31 cellular contexts compared by ENCODE assay signal in the genomic region with DNA sequence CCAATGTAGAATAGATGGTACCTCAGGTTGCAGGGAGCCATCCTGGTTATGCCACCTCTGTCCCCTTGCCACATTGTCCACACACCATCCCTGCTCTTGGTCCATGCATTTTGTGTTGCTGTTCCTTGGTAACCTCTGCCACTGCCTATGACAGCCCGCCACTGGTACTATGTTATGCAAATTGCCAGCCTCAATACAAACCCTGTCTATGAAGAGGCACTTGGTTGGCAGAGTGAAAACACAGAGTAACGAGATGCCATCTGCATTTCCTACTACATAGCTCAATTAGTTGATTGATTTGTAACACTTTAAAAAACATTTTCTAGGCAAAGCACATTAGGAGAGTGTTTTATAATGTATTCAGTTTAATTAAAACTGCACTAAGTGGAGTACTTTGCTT.
A peak's percentile ranks its signal among the peaks of the same experiment; 100 is the strongest.
DNase-seq lines count a peak whose midpoint lies in the region; ATAC-seq, FAIRE-seq and TF ChIP-seq lines count a peak whose summit lies in the region.
"Had no signal": no experiment of that assay in that cellular context is flagged by ENCODE, and none has a peak within 500 bp of the region (broad histone marks: within the 10 kb centered on the region; RNA-seq: fewer than 3 reads in every experiment).

No MANE protein-coding gene starts in this region.

- no peak overlapping the region for H3K27ac Mint-ChIP-seq in endothelial cell (ENCODE audit: unreplicated experiment)
- H3K27ac Mint-ChIP-seq: activated CD8-positive, alpha-beta T cell treated with anti-CD3 and anti-CD28 coated beads for 36 hours; activated naive CD4-positive, alpha-beta T cell treated with anti-CD3 and anti-CD28 coated beads for 36 hours; activated T-helper 1 cell treated with anti-CD3 and anti-CD28 coated beads, Interleukin-12 subunit alpha, Interleukin-12 subunit beta, Interleukin-2, Interleukin-4 antibody, amounts not matched to agents 30 ng/mL and 10 ng/mL and 1 ng/mL, durations not matched to agents 14 hours and 24 hours and 36 hours; nephron progenitor cell; type B pancreatic cell had no signal

- no peak overlapping the region for H3K4me3 Mint-ChIP-seq in endothelial cell (ENCODE audit: unreplicated experiment)
- H3K4me3 Mint-ChIP-seq: activated CD8-positive, alpha-beta T cell treated with anti-CD3 and anti-CD28 coated beads for 36 hours; activated naive CD4-positive, alpha-beta T cell treated with anti-CD3 and anti-CD28 coated beads for 36 hours; activated T-helper 1 cell treated with anti-CD3 and anti-CD28 coated beads, Interleukin-12 subunit alpha, Interleukin-12 subunit beta, Interleukin-2, Interleukin-4 antibody, amounts not matched to agents 30 ng/mL and 10 ng/mL and 1 ng/mL, durations not matched to agents 14 hours and 24 hours and 36 hours; CD14-positive monocyte; nephron progenitor cell; type B pancreatic cell had no signal

- H3K27me3 ChIP-seq in bronchial epithelial cell (ENCODE audit: control insufficient read depth, insufficient read depth, low read length), result no peaks in the 10 kb centered on the region
- H3K27me3 ChIP-seq: adrenal gland, esophagus squamous epithelium, foreskin keratinocyte had no signal

- TF ChIP-seq CTCF in bronchial epithelial cell (IDR thresholded peaks at IDR 0.05; ENCODE audit: insufficient read depth, low read length, severe bottlenecking), result no peak
- TF ChIP-seq CTCF in endothelial cell (IDR thresholded peaks at IDR 0.05; ENCODE audit: unreplicated experiment), result no peak

- peak; percentile 50 for FAIRE-seq in bronchial epithelial cell (lab: Jason Lieb, UNC)
- FAIRE-seq: endometrium had no signal

- H3K4me1 Mint-ChIP-seq in endothelial cell (ENCODE audit: unreplicated experiment), result no peaks in the 10 kb centered on the region
- H3K4me1 Mint-ChIP-seq: CD14-positive monocyte had no signal

- H3K36me3 Mint-ChIP-seq in endothelial cell (ENCODE audit: low read depth, unreplicated experiment), result no peaks in the 10 kb centered on the region
- H3K36me3 Mint-ChIP-seq: CD14-positive monocyte, type B pancreatic cell had no signal

- DNase-seq in NCI-H128 (lab: John Stamatoyannopoulos, UW; ENCODE audit: unreplicated experiment) (peak; percentile 26), NCI-H524 (lab: John Stamatoyannopoulos, UW) (peak; percentile 51 to 90), bronchial epithelial cell (ENCODE audit: low read depth) (no peak), putamen (ENCODE audit: low spot score) (peak; percentile 45), endothelial cell (ENCODE audit: low spot score) (no peak)
- DNase-seq in stimulated activated naive CD8-positive, alpha-beta T cell treated with anti-CD3 and anti-CD28 coated beads, Interleukin-15, Interleukin-2, amounts not matched to agents 100 U/mL and 50 U/mL, for 24 hours, result no peak
- DNase-seq: activated CD8-positive, alpha-beta memory T cell treated with anti-CD3 and anti-CD28 coated beads, Interleukin-2, amount 50 U/mL, for 48 hours; activated CD8-positive, alpha-beta T cell treated with anti-CD3 and anti-CD28 coated beads for 36 hours; activated naive CD4-positive, alpha-beta T cell treated with anti-CD3 and anti-CD28 coated beads for 36 hours; adrenal gland; Calu3; cerebellar nuclear complex; DND-41; esophagus squamous epithelium; foreskin keratinocyte; IMR-90; kidney glomerular epithelial cell; lower lobe of right lung; NCI-H2081 treated with DMSO at 0.1 percent for 48 hours; NCI-H446; nephron progenitor cell; Right ventricle myocardium superior; stimulated activated CD4-positive, alpha-beta T cell treated with anti-CD3 and anti-CD28 coated beads, Interleukin-15, amount 100 ng/mL, for 24 hours; stimulated activated CD4-positive, alpha-beta T cell treated with anti-CD3 and anti-CD28 coated beads, Interleukin-4, amount 100 ng/mL, for 4 hours; T-helper 2 cell had no signal

- no peak for ATAC-seq in stimulated activated naive CD8-positive, alpha-beta T cell treated with anti-CD3 and anti-CD28 coated beads, Interleukin-15, Interleukin-2, amounts not matched to agents 100 U/mL and 50 U/mL, for 24 hours
- ATAC-seq in GM19467 (IDR thresholded peaks at IDR 0.05; ENCODE audit: unreplicated experiment), result no peak
- ATAC-seq: activated CD8-positive, alpha-beta T cell treated with anti-CD3 and anti-CD28 coated beads for 36 hours; foreskin keratinocyte; lower lobe of right lung; Panc1 had no signal

- no peaks in the 10 kb centered on the region for H3K9me3 Mint-ChIP-seq in endothelial cell (ENCODE audit: unreplicated experiment)
- H3K9me3 Mint-ChIP-seq: activated T-helper 1 cell treated with anti-CD3 and anti-CD28 coated beads, Interleukin-12 subunit alpha, Interleukin-12 subunit beta, Interleukin-2, Interleukin-4 antibody, amounts not matched to agents 30 ng/mL and 10 ng/mL and 1 ng/mL, durations not matched to agents 14 hours and 24 hours and 36 hours; nephron progenitor cell had no signal

- no peak overlapping the region for H3K4me3 ChIP-seq in bronchial epithelial cell (ENCODE audit: low read depth, low read length)
- H3K4me3 ChIP-seq: adrenal gland, esophagus squamous epithelium, lower lobe of right lung had no signal

- no peaks in the 10 kb centered on the region for H3K27me3 Mint-ChIP-seq in endothelial cell (ENCODE audit: unreplicated experiment)
- H3K27me3 Mint-ChIP-seq: activated CD8-positive, alpha-beta T cell treated with anti-CD3 and anti-CD28 coated beads for 36 hours; type B pancreatic cell had no signal

- no peaks in the 10 kb centered on the region for H3K36me3 ChIP-seq in bronchial epithelial cell (ENCODE audit: control insufficient read depth, insufficient read depth, low read length)
- H3K36me3 ChIP-seq: adrenal gland, esophagus squamous epithelium, lower lobe of right lung had no signal

Comparison
In these comparisons a context has a peak if more than half of its experiments do, and no peak if none do; other contexts are left out.
1. DNase-seq: peak in NCI-H128 (single experiment), NCI-H524 (2 of 2) and putamen (single experiment); none in bronchial epithelial cell (single experiment), endothelial cell (single experiment) and stimulated activated naive CD8-positive, alpha-beta T cell treated with anti-CD3 and anti-CD28 coated beads, Interleukin-15, Interleukin-2, amounts not matched to agents 100 U/mL and 50 U/mL, for 24 hours (single experiment).